In the genomic region with DNA sequence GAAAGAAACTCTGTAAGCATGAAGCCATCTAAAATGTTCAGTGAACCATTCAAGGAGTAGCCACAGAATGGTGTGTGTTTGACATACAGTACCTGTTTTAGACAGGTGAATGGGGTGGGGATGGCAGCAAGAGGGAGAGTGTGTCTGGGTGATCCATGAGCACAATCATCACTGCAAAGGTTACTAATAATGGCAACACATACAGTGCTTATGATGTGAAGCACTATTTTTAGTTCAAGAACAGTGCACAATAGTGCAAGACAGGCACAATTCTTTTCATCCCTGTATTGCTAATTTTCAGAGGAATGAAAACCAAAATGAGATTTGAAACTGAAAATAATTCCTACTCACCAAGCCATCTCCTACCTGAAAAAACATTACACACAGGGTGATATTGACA, we compare ENCODE assay signal across 25 cellular contexts.
"Had no signal": no experiment of that assay in that cellular context is flagged by ENCODE, and none has a peak within 500 bp of the region (broad histone marks: within the 10 kb centered on the region; RNA-seq: fewer than 3 reads in every experiment).

No MANE protein-coding gene starts in this region.

- H3K9me3 ChIP-seq: esophagus muscularis mucosa, left lung, mucosa of descending colon, neutrophil, stomach, thyroid gland, upper lobe of left lung, vagina had no signal

- H3K27ac ChIP-seq: esophagus muscularis mucosa, foreskin keratinocyte, left lung, neutrophil, stomach, thyroid gland, upper lobe of left lung, vagina, VCaP had no signal

- H3K27ac Mint-ChIP-seq: activated CD4-positive, alpha-beta memory T cell treated with anti-CD3 and anti-CD28 coated beads, Interleukin-2, amount 10 ng/mL, durations not matched to agents 7 days and 5 days; activated CD4-positive, alpha-beta T cell treated with anti-CD3 and anti-CD28 coated beads, Interleukin-2, amount 10 ng/mL, durations not matched to agents 24 days and 14 days; activated naive CD4-positive, alpha-beta T cell treated with anti-CD3 and anti-CD28 coated beads, Interleukin-2, amount 50 U/mL, for 72 hours; activated T-cell treated with anti-CD3 and anti-CD28 coated beads, Interleukin-2, amount 50 U/mL, for 24 hours; natural killer cell treated with Interleukin-12 subunit alpha and Interleukin-12 subunit beta and Interleukin-15 and Interleukin-18, amount 100 ng/mL, for 72 hours; stimulated activated naive B cell treated with anti-CD40 and anti-IgM and Interleukin-4, amounts not matched to agents 10 μg/mL and 1 μg/mL and 100 μg/mL, for 72 hours; T-helper 2 cell treated with Interferon-gamma antibody and Interleukin-4, amounts not matched to agents 5 μg/mL and 100 μg/mL, for 36 hours had no signal

- H3K4me1 ChIP-seq: foreskin keratinocyte, left lung, stomach, upper lobe of left lung, vagina had no signal

- H3K4me2 ChIP-seq: smooth muscle cell had no signal

- ATAC-seq: activated naive CD4-positive, alpha-beta T cell treated with anti-CD3 and anti-CD28 coated beads, Interleukin-2, amount 50 U/mL, for 72 hours; foreskin keratinocyte; left lung; mucosa of descending colon; natural killer cell treated with Interleukin-12 subunit alpha and Interleukin-12 subunit beta and Interleukin-15 and Interleukin-18, amount 100 ng/mL, for 72 hours had no signal

- H3K27me3 Mint-ChIP-seq: activated CD4-positive, alpha-beta memory T cell treated with anti-CD3 and anti-CD28 coated beads, Interleukin-2, amount 10 ng/mL, durations not matched to agents 7 days and 5 days; activated CD4-positive, alpha-beta T cell treated with anti-CD3 and anti-CD28 coated beads, Interleukin-2, amount 10 ng/mL, durations not matched to agents 24 days and 14 days; activated T-cell treated with anti-CD3 and anti-CD28 coated beads, Interleukin-2, amount 50 U/mL, for 24 hours; natural killer cell treated with Interleukin-12 subunit alpha and Interleukin-12 subunit beta and Interleukin-15 and Interleukin-18, amount 100 ng/mL, for 72 hours; stimulated activated naive B cell treated with anti-CD40 and anti-IgM and Interleukin-4, amounts not matched to agents 10 μg/mL and 1 μg/mL and 100 μg/mL, for 72 hours had no signal

- H3K4me3 ChIP-seq: esophagus muscularis mucosa, left lung, mucosa of descending colon, smooth muscle cell, stomach, thyroid gland, upper lobe of left lung, vagina had no signal

- H3K36me3 ChIP-seq: esophagus muscularis mucosa, neutrophil, thyroid gland, vagina had no signal

- DNase-seq: activated CD4-positive, alpha-beta memory T cell treated with anti-CD3 and anti-CD28 coated beads, Interleukin-2, amount 10 ng/mL, durations not matched to agents 7 days and 5 days; activated CD4-positive, alpha-beta T cell treated with anti-CD3 and anti-CD28 coated beads, Interleukin-2, amount 10 ng/mL, durations not matched to agents 24 days and 14 days; activated CD4-positive, CD25-positive, alpha-beta regulatory T cell treated with anti-CD3 and anti-CD28 coated beads, Interleukin-2, amount 50 U/mL, for 72 hours; activated CD8-positive, alpha-beta memory T cell treated with anti-CD3 and anti-CD28 coated beads, Interleukin-2, amount 50 U/mL, for 48 hours; activated T-cell treated with anti-CD3 and anti-CD28 coated beads, Interleukin-2, amount 50 U/mL, for 24 hours; dermis blood vessel endothelial cell; effector CD4-positive, alpha-beta T cell; foreskin keratinocyte; left lung; mucosa of descending colon; stimulated activated CD4-positive, alpha-beta T cell treated with anti-CD3 and anti-CD28 coated beads, Interleukin-15, amount 100 ng/mL, for 24 hours; stimulated activated CD4-positive, alpha-beta T cell treated with anti-CD3 and anti-CD28 coated beads, Interleukin-2, amount 100 ng/mL, for 24 hours; stimulated activated naive B cell treated with anti-CD40 and anti-IgM and Interleukin-4, amounts not matched to agents 10 μg/mL and 1 μg/mL and 100 μg/mL, for 72 hours; stomach; T-helper 1 cell; thyroid gland; upper lobe of left lung had no signal

- H3K4me1 Mint-ChIP-seq: activated CD4-positive, alpha-beta memory T cell treated with anti-CD3 and anti-CD28 coated beads, Interleukin-2, amount 10 ng/mL, durations not matched to agents 7 days and 5 days had no signal

- H3K36me3 Mint-ChIP-seq: activated naive CD4-positive, alpha-beta T cell treated with anti-CD3 and anti-CD28 coated beads, Interleukin-2, amount 50 U/mL, for 72 hours; natural killer cell treated with Interleukin-12 subunit alpha and Interleukin-12 subunit beta and Interleukin-15 and Interleukin-18, amount 100 ng/mL, for 72 hours had no signal

- H3K9me3 Mint-ChIP-seq: activated CD4-positive, alpha-beta memory T cell treated with anti-CD3 and anti-CD28 coated beads, Interleukin-2, amount 10 ng/mL, durations not matched to agents 7 days and 5 days; activated CD4-positive, alpha-beta T cell treated with anti-CD3 and anti-CD28 coated beads, Interleukin-2, amount 10 ng/mL, durations not matched to agents 24 days and 14 days; activated naive CD4-positive, alpha-beta T cell treated with anti-CD3 and anti-CD28 coated beads, Interleukin-2, amount 50 U/mL, for 72 hours; activated T-cell treated with anti-CD3 and anti-CD28 coated beads, Interleukin-2, amount 50 U/mL, for 24 hours; natural killer cell treated with Interleukin-12 subunit alpha and Interleukin-12 subunit beta and Interleukin-15 and Interleukin-18, amount 100 ng/mL, for 72 hours; stimulated activated naive B cell treated with anti-CD40 and anti-IgM and Interleukin-4, amounts not matched to agents 10 μg/mL and 1 μg/mL and 100 μg/mL, for 72 hours; T-helper 2 cell treated with Interferon-gamma antibody and Interleukin-4, amounts not matched to agents 5 μg/mL and 100 μg/mL, for 36 hours had no signal

- H3K27me3 ChIP-seq: esophagus muscularis mucosa, foreskin keratinocyte, left lung, neutrophil, stomach, thyroid gland, upper lobe of left lung, vagina had no signal

- H3K4me3 Mint-ChIP-seq: activated CD4-positive, alpha-beta memory T cell treated with anti-CD3 and anti-CD28 coated beads, Interleukin-2, amount 10 ng/mL, durations not matched to agents 7 days and 5 days; activated CD4-positive, alpha-beta T cell treated with anti-CD3 and anti-CD28 coated beads, Interleukin-2, amount 10 ng/mL, durations not matched to agents 24 days and 14 days; activated T-cell treated with anti-CD3 and anti-CD28 coated beads, Interleukin-2, amount 50 U/mL, for 24 hours; natural killer cell treated with Interleukin-12 subunit alpha and Interleukin-12 subunit beta and Interleukin-15 and Interleukin-18, amount 100 ng/mL, for 72 hours; stimulated activated naive B cell treated with anti-CD40 and anti-IgM and Interleukin-4, amounts not matched to agents 10 μg/mL and 1 μg/mL and 100 μg/mL, for 72 hours; T-helper 2 cell treated with Interferon-gamma antibody and Interleukin-4, amounts not matched to agents 5 μg/mL and 100 μg/mL, for 36 hours had no signal
